Comparison of ENCODE assay signal across 1 cellular context in the genomic region with DNA sequence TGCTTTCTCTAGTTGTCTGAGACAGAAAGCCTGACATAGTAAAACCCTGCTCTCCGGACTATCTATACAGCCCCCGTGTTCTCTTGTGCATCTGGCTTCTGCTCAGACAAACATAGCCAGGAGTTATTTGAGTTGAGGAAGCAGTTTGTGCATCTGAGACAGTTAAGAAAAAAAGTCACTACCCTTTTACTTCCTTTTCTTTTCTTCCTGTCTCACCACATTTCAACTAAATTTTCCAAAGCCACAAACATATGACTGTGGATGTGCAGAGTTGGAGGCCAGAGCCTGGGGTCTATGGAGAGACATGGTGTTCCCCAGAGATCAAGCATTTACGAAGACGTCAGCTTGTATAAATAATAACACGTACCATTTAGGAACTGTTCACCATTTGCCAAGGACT.
TF ChIP-seq lines count a peak whose summit lies in the region.

No MANE protein-coding gene starts in this region.

TF ChIP-seq in GM12878, 131 proteins besides CTCF, POLR2A, EP300 and RAD21 (continued from another document):
- TF ChIP-seq, protein P1, sequence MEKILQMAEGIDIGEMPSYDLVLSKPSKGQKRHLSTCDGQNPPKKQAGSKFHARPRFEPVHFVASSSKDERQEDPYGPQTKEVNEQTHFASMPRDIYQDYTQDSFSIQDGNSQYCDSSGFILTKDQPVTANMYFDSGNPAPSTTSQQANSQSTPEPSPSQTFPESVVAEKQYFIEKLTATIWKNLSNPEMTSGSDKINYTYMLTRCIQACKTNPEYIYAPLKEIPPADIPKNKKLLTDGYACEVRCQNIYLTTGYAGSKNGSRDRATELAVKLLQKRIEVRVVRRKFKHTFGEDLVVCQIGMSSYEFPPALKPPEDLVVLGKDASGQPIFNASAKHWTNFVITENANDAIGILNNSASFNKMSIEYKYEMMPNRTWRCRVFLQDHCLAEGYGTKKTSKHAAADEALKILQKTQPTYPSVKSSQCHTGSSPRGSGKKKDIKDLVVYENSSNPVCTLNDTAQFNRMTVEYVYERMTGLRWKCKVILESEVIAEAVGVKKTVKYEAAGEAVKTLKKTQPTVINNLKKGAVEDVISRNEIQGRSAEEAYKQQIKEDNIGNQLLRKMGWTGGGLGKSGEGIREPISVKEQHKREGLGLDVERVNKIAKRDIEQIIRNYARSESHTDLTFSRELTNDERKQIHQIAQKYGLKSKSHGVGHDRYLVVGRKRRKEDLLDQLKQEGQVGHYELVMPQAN (conservative IDR thresholded peaks at IDR 0.05) = no peak
- TF ChIP-seq HCFC1 (IDR thresholded peaks at IDR 0.05; ENCODE audit: low read length) (no peak), E2F4 (IDR thresholded peaks at IDR 0.05; ENCODE audit: low read depth, low read length) (no peak), SMC3 (IDR thresholded peaks at IDR 0.05; ENCODE audit: borderline replicate concordance, low read length) (no peak)
TF ChIP-seq in GM12878: peak in this region for 0.
